Comparison of ENCODE assay signal across 26 cellular contexts in the genomic region with DNA sequence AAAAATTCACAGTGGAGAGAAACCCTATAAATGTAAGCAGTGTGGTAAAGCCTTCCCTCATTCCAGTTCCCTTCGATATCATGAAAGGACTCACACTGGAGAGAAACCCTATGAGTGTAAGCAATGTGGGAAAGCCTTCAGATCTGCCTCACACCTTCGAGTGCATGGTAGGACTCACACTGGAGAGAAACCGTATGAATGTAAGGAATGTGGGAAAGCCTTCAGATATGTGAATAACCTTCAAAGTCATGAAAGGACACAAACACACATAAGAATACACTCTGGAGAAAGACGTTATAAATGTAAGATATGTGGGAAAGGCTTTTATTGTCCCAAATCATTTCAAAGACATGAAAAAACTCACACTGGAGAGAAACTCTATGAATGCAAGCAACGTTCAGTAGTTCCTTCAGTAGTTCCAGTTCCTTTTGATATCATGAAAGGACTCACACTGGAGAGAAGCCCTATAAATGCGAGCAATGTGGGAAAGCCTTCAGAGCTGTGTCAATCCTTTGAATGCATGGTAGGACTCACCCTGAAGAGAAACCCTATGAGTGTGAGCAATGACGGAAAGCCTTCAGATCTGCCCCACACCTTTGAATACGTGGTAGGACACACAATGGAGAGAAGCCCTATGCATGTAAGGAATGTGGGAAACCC. TPM values are rescaled to one million over a fixed set of nuclear protein-coding genes. Genes with fewer than 3 reads are reported as not detected.
"Had no signal": no experiment of that assay in that cellular context is flagged by ENCODE, and none has a peak within 500 bp of the region (broad histone marks: within the 10 kb centered on the region; RNA-seq: fewer than 3 reads in every experiment).

No MANE protein-coding gene starts in this region.

- H3K4me3 Mint-ChIP-seq: activated B cell treated with CpG ODN at 0.5 μM for 24 hours; activated CD4-positive, alpha-beta T cell treated with anti-CD3 and anti-CD28 coated beads for 36 hours; activated naive CD8-positive, alpha-beta T cell treated with anti-CD3 and anti-CD28 coated beads for 36 hours; activated T-cell treated with anti-CD3 and anti-CD28 coated beads, Interleukin-2, amount 50 U/mL, for 4 hours; stimulated activated naive CD8-positive, alpha-beta T cell treated with anti-CD3 and anti-CD28 coated beads, Interleukin-15, Interleukin-2, amounts not matched to agents 100 ng/mL and 50 ng/mL, for 24 hours; T-helper 17 cell had no signal

- DNase-seq: activated B cell treated with CpG ODN at 0.5 μM for 24 hours; activated CD4-positive, alpha-beta T cell treated with anti-CD3 and anti-CD28 coated beads for 36 hours; activated CD4-positive, alpha-beta T cell treated with anti-CD3 and anti-CD28 coated beads, Interleukin-2, amount 50 U/mL, for 4 hours; activated CD8-positive, alpha-beta memory T cell treated with anti-CD3 and anti-CD28 coated beads, Interleukin-2, amount 50 U/mL, for 48 hours; activated naive CD4-positive, alpha-beta T cell; activated naive CD8-positive, alpha-beta T cell treated with anti-CD3 and anti-CD28 coated beads for 36 hours; activated T-cell treated with anti-CD3 and anti-CD28 coated beads, Interleukin-2, amount 50 U/mL, for 4 hours; anterior cingulate cortex; body of pancreas; dermis blood vessel endothelial cell; effector memory CD4-positive, alpha-beta T cell; hippocampal formation; left ventricle myocardium superior; occipital lobe; sigmoid colon; spleen; stimulated activated CD4-positive, alpha-beta T cell treated with anti-CD3 and anti-CD28 coated beads, Interleukin-4, amount 100 ng/mL, for 24 hours; SW 1271; T-helper 17 cell had no signal

- H3K4me1 ChIP-seq: body of pancreas, sigmoid colon, spleen, tibial nerve had no signal

- H3K27ac Mint-ChIP-seq: activated B cell treated with CpG ODN at 0.5 μM for 24 hours; activated CD4-positive, alpha-beta T cell treated with anti-CD3 and anti-CD28 coated beads for 36 hours; activated naive CD8-positive, alpha-beta T cell treated with anti-CD3 and anti-CD28 coated beads for 36 hours; activated T-helper 2 cell treated with anti-CD3 and anti-CD28 coated beads, Interferon-gamma antibody, Interleukin-2, Interleukin-4, amounts not matched to agents 10 μg/mL and 5 μg/mL and 100 μg/mL, durations not matched to agents 14 hours and 24 hours and 36 hours; stimulated activated naive CD8-positive, alpha-beta T cell treated with anti-CD3 and anti-CD28 coated beads, Interleukin-15, Interleukin-2, amounts not matched to agents 100 ng/mL and 50 ng/mL, for 24 hours; T-helper 17 cell had no signal

- H3K4me1 Mint-ChIP-seq: activated CD4-positive, alpha-beta T cell treated with anti-CD3 and anti-CD28 coated beads for 36 hours; activated naive CD8-positive, alpha-beta T cell treated with anti-CD3 and anti-CD28 coated beads for 36 hours; T-helper 17 cell had no signal

- H3K4me3 ChIP-seq: body of pancreas, cardiac muscle cell, sigmoid colon, spleen, tibial nerve had no signal

- H3K27me3 Mint-ChIP-seq: activated B cell treated with CpG ODN at 0.5 μM for 24 hours; activated CD4-positive, alpha-beta T cell treated with anti-CD3 and anti-CD28 coated beads for 36 hours; activated naive CD8-positive, alpha-beta T cell treated with anti-CD3 and anti-CD28 coated beads for 36 hours; stimulated activated naive CD8-positive, alpha-beta T cell treated with anti-CD3 and anti-CD28 coated beads, Interleukin-15, Interleukin-2, amounts not matched to agents 100 ng/mL and 50 ng/mL, for 24 hours; T-helper 17 cell had no signal

- H3K27ac ChIP-seq: body of pancreas, cardiac muscle cell, sigmoid colon, spleen, tibial nerve had no signal

- FAIRE-seq: endothelial cell of umbilical vein, frontal cortex, islet of Langerhans had no signal

- H3K27me3 ChIP-seq: body of pancreas, cardiac muscle cell, sigmoid colon, spleen, tibial nerve had no signal

RNA-seq across cellular contexts. Expression of a gene that starts 16.1 kb away (rescaled TPM):
- polyA plus RNA-seq: cardiac muscle cell had no signal
